8 cellular contexts compared by ENCODE assay signal in genomic region chr11:77191823-77192495, GRCh38.
DNase-seq lines count a peak whose midpoint lies in the region; ATAC-seq and TF ChIP-seq lines count a peak whose summit lies in the region.

No MANE protein-coding gene starts in this region.

- peak overlapping the region; percentile 45 to 48 for H3K9ac ChIP-seq in colonic mucosa (ENCODE audit: low read depth in 2 of 2, low read length in 2 of 2)
- peak overlapping the region; percentile 41 for H3K9ac ChIP-seq in mucosa of stomach (ENCODE audit: low read length)

- peak; percentile 38 to 41 for ATAC-seq in upper lobe of left lung (ENCODE audit: low FRiP score in 2 of 2)
- no peak for ATAC-seq in GM21526 (IDR thresholded peaks at IDR 0.05; ENCODE audit: low FRiP score, unreplicated experiment)

- peak; percentile 34 for DNase-seq in G401 (ENCODE audit: low spot score)
- DNase-seq in LNCaP clone FGC (ENCODE audit: low read depth) = peak; percentile 70
- peak; percentile 72 for DNase-seq in WERI-Rb-1
- peak; percentile 91 for DNase-seq in colonic mucosa
- DNase-seq in upper lobe of left lung = peak; percentile 79 to 85
- no peak for DNase-seq in NCI-H2107 treated with DMSO at 0.1 percent for 48 hours (lab: John Stamatoyannopoulos, UW; ENCODE audit: unreplicated experiment)

- H3K4me3 ChIP-seq in LNCaP clone FGC (ENCODE audit: low read depth, low read length) (no peak overlapping the region), WERI-Rb-1 (ENCODE audit: low read depth, low read length) (no peak overlapping the region), colonic mucosa (peak overlapping the region; percentile 25), mucosa of stomach (ENCODE audit: low read length) (no peak overlapping the region), upper lobe of left lung (peak overlapping the region in 3 of 4 donors; percentile 5 to 35 (median 31))

- TF ChIP-seq POLR2A in upper lobe of left lung (IDR thresholded peaks at IDR 0.05) = no peak

- H3K27ac ChIP-seq in WERI-Rb-1 (no peak overlapping the region), colonic mucosa (no peak overlapping the region), upper lobe of left lung (no peak overlapping the region)

- no peak for TF ChIP-seq EP300 in upper lobe of left lung (IDR thresholded peaks at IDR 0.05)

- in situ Hi-C loops in G401 (cut with HindIII; ENCODE audit: low sequenced_read_pairs) = no loop called here

- TF ChIP-seq CTCF in LNCaP clone FGC (IDR thresholded peaks at IDR 0.05; ENCODE audit: control insufficient read depth, extremely low read depth, insufficient read depth) (peak; percentile 95), WERI-Rb-1 (IDR thresholded peaks at IDR 0.05; ENCODE audit: low read depth, low read length) (peak; percentile 63), colonic mucosa (IDR thresholded peaks at IDR 0.05) (peak; percentile 71), upper lobe of left lung (IDR thresholded peaks at IDR 0.05) (peak in 5 of 6 experiments; percentile 46 to 88 (median 77))

- intact Hi-C loops in colonic mucosa (cut with DNase I) = loop anchor here (5.0 kb wide), 1 partner anchor 430 kb away; no protein-coding TSS in a partner anchor

- no peaks in the 10 kb centered on the region for H3K9me3 ChIP-seq in WERI-Rb-1 (ENCODE audit: severe bottlenecking)
- no peaks in the 10 kb centered on the region for H3K9me3 ChIP-seq in colonic mucosa
- H3K9me3 ChIP-seq in mucosa of stomach (ENCODE audit: control insufficient read depth, low read length) = no peaks in the 10 kb centered on the region
- H3K9me3 ChIP-seq in upper lobe of left lung = no peaks in the 10 kb centered on the region

- WGBS in upper lobe of left lung, 2 donors = 43 to 49% methylated on average over 23 to 25 of the region's 27 CpGs

- H3K4me1 ChIP-seq in colonic mucosa (peaks cover 9% of the 10 kb centered on the region), mucosa of stomach (ENCODE audit: control insufficient read depth, insufficient read depth, low read length) (peaks cover 13% of the 10 kb centered on the region), upper lobe of left lung (peaks cover 0 to 5% (median 0%) of the 10 kb centered on the region in 4 donors)

- peaks cover 84% of the 10 kb centered on the region for H3K36me3 ChIP-seq in WERI-Rb-1
- H3K36me3 ChIP-seq in colonic mucosa = no peaks in the 10 kb centered on the region
- H3K36me3 ChIP-seq in mucosa of stomach (ENCODE audit: control insufficient read depth, insufficient read depth, low read length) = no peaks in the 10 kb centered on the region
- H3K36me3 ChIP-seq in upper lobe of left lung = no peaks in the 10 kb centered on the region

- no peaks in the 10 kb centered on the region for H3K27me3 ChIP-seq in WERI-Rb-1 (ENCODE audit: insufficient read depth, low read depth, severe bottlenecking)
- no peaks in the 10 kb centered on the region for H3K27me3 ChIP-seq in colonic mucosa
- H3K27me3 ChIP-seq in mucosa of stomach (ENCODE audit: control insufficient read depth, insufficient read depth, low read length) = no peaks in the 10 kb centered on the region
- H3K27me3 ChIP-seq in upper lobe of left lung = no peaks in the 10 kb centered on the region

Comparison
In these comparisons a context has a peak if more than half of its experiments do, and no peak if none do; other contexts are left out.
1. H3K4me3 ChIP-seq: peak in colonic mucosa (single experiment) and upper lobe of left lung (3 of 4); none in LNCaP clone FGC (single experiment), WERI-Rb-1 (single experiment) and mucosa of stomach (single experiment).
2. Peak in every context shown above with its lines, with median percentiles within 50 percentile points of each other: CTCF ChIP-seq.